1 cellular context compared by ENCODE assay signal in the genomic region with DNA sequence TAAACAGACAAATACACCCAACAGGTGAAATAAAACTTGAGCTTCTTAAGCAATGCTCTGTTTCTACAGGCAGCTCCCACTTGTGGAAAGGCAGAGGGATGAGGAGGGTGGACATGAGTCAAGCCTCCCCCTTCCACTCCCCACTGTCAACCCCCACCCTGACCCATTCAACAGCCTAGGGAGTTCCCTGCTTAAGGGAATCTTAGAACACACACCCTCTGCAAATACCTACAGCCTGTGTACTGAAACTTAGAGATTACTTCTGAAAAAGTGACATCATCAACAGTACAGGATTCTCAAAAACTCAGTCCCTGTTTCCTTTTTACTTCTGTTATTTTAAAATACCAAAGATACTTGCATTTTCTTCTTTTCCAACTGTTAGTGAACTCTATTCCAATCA.
TF ChIP-seq lines count a peak whose summit lies in the region.

No MANE protein-coding gene starts in this region.

TF ChIP-seq in A549, 52 proteins besides CTCF, POLR2A, EP300 and RAD21 (continued from another document):
- TF ChIP-seq FOXS1 (CRISPR knock-in tag; IDR thresholded peaks at IDR 0.05), result no peak
- TF ChIP-seq MAFK (IDR thresholded peaks at IDR 0.05; ENCODE audit: partially characterized antibody), result no peak
- no peak for TF ChIP-seq MAZ (IDR thresholded peaks at IDR 0.05; ENCODE audit: borderline replicate concordance, low read depth, low read length)
TF ChIP-seq in A549: peak in this region for 7.
